In genomic region chr5:168609806-168610482, GRCh38 we compare ENCODE assay signal across 18 cellular contexts.
"Had no signal": no experiment of that assay in that cellular context is flagged by ENCODE, and none has a peak within 500 bp of the region (broad histone marks: within the 10 kb centered on the region; RNA-seq: fewer than 3 reads in every experiment).

No MANE protein-coding gene starts in this region.

- FAIRE-seq: endothelial cell of umbilical vein had no signal

- H3K27ac Mint-ChIP-seq: activated naive CD8-positive, alpha-beta T cell; immature natural killer cell; memory B cell; naive thymus-derived CD8-positive, alpha-beta T cell; stimulated activated effector memory CD8-positive, alpha-beta T cell treated with anti-CD3 and anti-CD28 coated beads, Interleukin-12 subunit alpha, Interleukin-12 subunit beta, amount 100 ng/mL, for 72 hours; type B pancreatic cell had no signal

- H3K4me1 Mint-ChIP-seq: memory B cell had no signal

- H3K27me3 ChIP-seq: body of pancreas, ovary, right lobe of liver, stomach had no signal

- H3K36me3 Mint-ChIP-seq: immature natural killer cell; naive thymus-derived CD8-positive, alpha-beta T cell; stimulated activated effector memory CD8-positive, alpha-beta T cell treated with anti-CD3 and anti-CD28 coated beads, Interleukin-12 subunit alpha, Interleukin-12 subunit beta, amount 100 ng/mL, for 72 hours; type B pancreatic cell had no signal

- H3K36me3 ChIP-seq: ovary, right lobe of liver, stomach, WERI-Rb-1 had no signal

- H3K9me3 ChIP-seq: body of pancreas, ovary, psoas muscle, right lobe of liver, stomach had no signal

- DNase-seq: activated CD4-positive, alpha-beta T cell treated with anti-CD3 and anti-CD28 coated beads for 1 hour; amniotic stem cell; body of pancreas; dermis blood vessel endothelial cell; effector memory CD4-positive, alpha-beta T cell; immature natural killer cell; naive thymus-derived CD8-positive, alpha-beta T cell; ovary; psoas muscle; right lobe of liver; stimulated activated CD4-positive, alpha-beta T cell treated with anti-CD3 and anti-CD28 coated beads, Interleukin-4, amount 100 ng/mL, for 24 hours; stomach; WERI-Rb-1 had no signal

- H3K4me3 Mint-ChIP-seq: activated naive CD8-positive, alpha-beta T cell; immature natural killer cell; memory B cell; naive thymus-derived CD8-positive, alpha-beta T cell; stimulated activated effector memory CD8-positive, alpha-beta T cell treated with anti-CD3 and anti-CD28 coated beads, Interleukin-12 subunit alpha, Interleukin-12 subunit beta, amount 100 ng/mL, for 72 hours; type B pancreatic cell had no signal

- H3K4me1 ChIP-seq: psoas muscle had no signal

- H3K9me3 Mint-ChIP-seq: immature natural killer cell; stimulated activated effector memory CD8-positive, alpha-beta T cell treated with anti-CD3 and anti-CD28 coated beads, Interleukin-12 subunit alpha, Interleukin-12 subunit beta, amount 100 ng/mL, for 72 hours; type B pancreatic cell had no signal

- H3K4me3 ChIP-seq: body of pancreas, ovary, psoas muscle, right lobe of liver, stomach had no signal

- H3K27ac ChIP-seq: body of pancreas, ovary, psoas muscle, right lobe of liver, stomach, WERI-Rb-1 had no signal

- H3K27me3 Mint-ChIP-seq: activated naive CD8-positive, alpha-beta T cell; naive thymus-derived CD8-positive, alpha-beta T cell; type B pancreatic cell had no signal
